In the genomic region with DNA sequence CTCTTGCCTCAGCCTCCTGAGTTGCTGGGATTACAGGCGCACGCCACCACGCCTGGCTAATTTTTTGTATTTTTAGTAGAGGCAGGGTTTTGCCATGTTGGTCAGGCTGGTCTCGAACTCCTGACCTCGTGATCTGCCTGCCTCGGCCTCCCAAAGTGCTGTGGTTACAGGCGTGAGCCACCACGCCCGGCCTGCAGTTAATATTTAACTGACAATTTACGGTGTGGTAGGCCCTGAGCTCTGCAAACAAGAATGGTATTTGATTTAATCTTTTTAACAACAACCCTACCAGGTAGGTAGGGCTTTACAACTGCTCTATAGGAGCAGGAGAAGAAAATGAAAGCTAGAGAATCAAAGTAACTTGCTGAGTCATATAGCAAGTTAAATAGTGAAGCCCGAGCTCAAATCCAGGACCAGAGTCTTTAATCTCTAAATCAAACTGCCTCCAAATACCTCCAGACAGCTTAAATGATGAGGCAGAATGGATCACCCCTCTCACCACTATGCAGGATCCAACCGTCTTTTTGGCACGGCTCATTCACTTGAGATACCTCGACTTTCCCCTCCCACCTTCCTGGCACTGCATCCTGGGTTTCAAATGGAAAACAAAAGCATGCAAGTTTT, we compare ENCODE assay signal across 10 cellular contexts. TPM values are rescaled to one million over a fixed set of nuclear protein-coding genes. Genes with fewer than 3 reads are reported as not detected.
DNase-seq lines count a peak whose midpoint lies in the region; ATAC-seq and TF ChIP-seq lines count a peak whose summit lies in the region.
"Had no signal": no experiment of that assay in that cellular context is flagged by ENCODE, and none has a peak within 500 bp of the region (broad histone marks: within the 10 kb centered on the region; RNA-seq: fewer than 3 reads in every experiment).

No MANE protein-coding gene starts in this region.

- H3K27me3 ChIP-seq in H9 (ENCODE audit: insufficient read depth, low read length) (no peaks in the 10 kb centered on the region), right atrium auricular region (no peaks in the 10 kb centered on the region)
- H3K27me3 ChIP-seq: pancreas had no signal

- H2BK120ac ChIP-seq in H9 (ENCODE audit: low read depth, low read length, poor library complexity, severe bottlenecking) = no peak overlapping the region

- H2BK15ac ChIP-seq in H9 (ENCODE audit: low read depth, low read length) = no peak overlapping the region

- peak overlapping the region; percentile 87 for H3K27ac Mint-ChIP-seq in T-helper 17 cell
- H3K27ac Mint-ChIP-seq in natural killer cell treated with Interleukin-12 subunit alpha and Interleukin-12 subunit beta and Interleukin-15 and Interleukin-18, amount 100 ng/mL, for 72 hours = peak overlapping the region in 1 of 2 donors; percentile 86
- peak overlapping the region in 1 of 3 experiments; percentile 57; a peak in 1 of 7 replicates for H3K27ac Mint-ChIP-seq in H9

- H2BK20ac ChIP-seq in H9 (ENCODE audit: low read depth, low read length, poor library complexity, severe bottlenecking) = no peak overlapping the region

- WGBS in H9 (ENCODE audit: extremely low coverage, insufficient read length, low lambda C conversion rate) = no CpG with 5 or more reads among the region's 14 CpGs

- no peak overlapping the region for H3K23ac ChIP-seq in H9 (ENCODE audit: insufficient read length, low read depth, low read length)

- DNase-seq in T-helper 17 cell (no peak), NCI-H1694 treated with DMSO at 0.1 percent for 48 hours (lab: John Stamatoyannopoulos, UW) (no peak), H9 (no peak), right atrium auricular region (ENCODE audit: low spot score) (no peak), mucosa of gallbladder (ENCODE audit: low spot score) (no peak)
- DNase-seq in natural killer cell treated with Interleukin-12 subunit alpha and Interleukin-12 subunit beta and Interleukin-15 and Interleukin-18, amount 100 ng/mL, for 72 hours (ENCODE audit: low spot score) = no peak
- DNase-seq: pancreas, SHP77 treated with DMSO at 0.1 percent for 48 hours had no signal

- no peak for TF ChIP-seq CTCF in H9 (conservative IDR thresholded peaks at IDR 0.05)
- no peak for TF ChIP-seq CTCF in right atrium auricular region (IDR thresholded peaks at IDR 0.05)

- no peak overlapping the region for H4K5ac ChIP-seq in H9 (ENCODE audit: insufficient read length, low read depth, low read length)

- no peaks in the 10 kb centered on the region for H3K36me3 Mint-ChIP-seq in T-helper 17 cell (ENCODE audit: low read depth)
- no peaks in the 10 kb centered on the region for H3K36me3 Mint-ChIP-seq in natural killer cell treated with Interleukin-12 subunit alpha and Interleukin-12 subunit beta and Interleukin-15 and Interleukin-18, amount 100 ng/mL, for 72 hours
- peaks cover 0 to 19% (median 7%) of the 10 kb centered on the region in 3 experiments; a peak in 4 of 7 replicates for H3K36me3 Mint-ChIP-seq in H9 (ENCODE audit: insufficient read depth in 1 of 3, low read depth in 3 of 3)

- H3K36me3 ChIP-seq in right atrium auricular region = peaks cover 28% of the 10 kb centered on the region

- H3K9ac ChIP-seq in H9 (ENCODE audit: extremely low read depth, insufficient read length, low read length) = no peak overlapping the region

- no peak overlapping the region for H3T11ph ChIP-seq in H9 (ENCODE audit: low read length)

- H4K91ac ChIP-seq in H9 (ENCODE audit: insufficient read length, low read depth, low read length) = no peak overlapping the region

- H3K9me3 Mint-ChIP-seq in natural killer cell treated with Interleukin-12 subunit alpha and Interleukin-12 subunit beta and Interleukin-15 and Interleukin-18, amount 100 ng/mL, for 72 hours = no peaks in the 10 kb centered on the region
- H3K9me3 Mint-ChIP-seq in H9 = no peaks in the 10 kb centered on the region

- no peak overlapping the region for H2BK5ac ChIP-seq in H9 (ENCODE audit: insufficient read length, low read length)

- ATAC-seq in GM18502 (IDR thresholded peaks at IDR 0.05; ENCODE audit: poor library complexity, unreplicated experiment) (peak; percentile 80), HG02588 (IDR thresholded peaks at IDR 0.05; ENCODE audit: unreplicated experiment) (peak; percentile 55), T-helper 17 cell (peak; percentile 83)
- peak; percentile 77 to 80 for ATAC-seq in natural killer cell treated with Interleukin-12 subunit alpha and Interleukin-12 subunit beta and Interleukin-15 and Interleukin-18, amount 100 ng/mL, for 72 hours

- H4K20me1 ChIP-seq in H9 (ENCODE audit: control insufficient read depth, insufficient read depth, insufficient read length) = no peaks in the 10 kb centered on the region

- H3K18ac ChIP-seq in H9 (ENCODE audit: insufficient read length, low read depth, low read length) = no peak overlapping the region

- H2BK12ac ChIP-seq in H9 (ENCODE audit: insufficient read length, low read depth, low read length) = no peak overlapping the region

- H3K4ac ChIP-seq in H9 (ENCODE audit: low read depth, low read length) = no peak overlapping the region

- no peak overlapping the region for H3K56ac ChIP-seq in H9 (ENCODE audit: insufficient read length, low read depth, low read length)

- peaks cover 13% of the 10 kb centered on the region for H3K4me1 Mint-ChIP-seq in T-helper 17 cell
- H3K4me1 Mint-ChIP-seq in natural killer cell treated with Interleukin-12 subunit alpha and Interleukin-12 subunit beta and Interleukin-15 and Interleukin-18, amount 100 ng/mL, for 72 hours (ENCODE audit: low read depth in 2 of 2) = peaks cover 9 to 15% of the 10 kb centered on the region in 2 donors
- H3K4me1 Mint-ChIP-seq in H9 = peaks cover 0 to 3% of the 10 kb centered on the region in 2 experiments; a peak in 2 of 4 replicates

- H3K4me3 Mint-ChIP-seq in T-helper 17 cell = peak overlapping the region; percentile 78
- H3K4me3 Mint-ChIP-seq in natural killer cell treated with Interleukin-12 subunit alpha and Interleukin-12 subunit beta and Interleukin-15 and Interleukin-18, amount 100 ng/mL, for 72 hours = peak overlapping the region; percentile 60
- H3K4me3 Mint-ChIP-seq in H9 = no peak overlapping the region

- no peaks in the 10 kb centered on the region for H3K79me1 ChIP-seq in H9 (ENCODE audit: insufficient read depth, low read depth, low read length, poor library complexity, severe bottlenecking)

- no peak overlapping the region for H3K4me2 ChIP-seq in H9 (ENCODE audit: insufficient read depth, insufficient read length, low read length)

- no peak overlapping the region for H3K4me3 ChIP-seq in right atrium auricular region
- H3K4me3 ChIP-seq: pancreas had no signal

- H3K4me1 ChIP-seq in H9 (ENCODE audit: insufficient read depth, low read length) (no peaks in the 10 kb centered on the region), right atrium auricular region (no peaks in the 10 kb centered on the region)
- H3K4me1 ChIP-seq: pancreas had no signal

- no peak overlapping the region for H2AFZ ChIP-seq in H9 (ENCODE audit: low read length)

- H3K27ac ChIP-seq in H9 (ENCODE audit: insufficient read length, low read depth, low read length) = no peak overlapping the region
- H3K27ac ChIP-seq in right atrium auricular region = no peak overlapping the region
- H3K27ac ChIP-seq: pancreas had no signal

- H4K8ac ChIP-seq in H9 (replicated peaks; ENCODE audit: insufficient read length, low read depth, low read length) = no peak overlapping the region

- no peaks in the 10 kb centered on the region for H3K79me2 ChIP-seq in H9 (ENCODE audit: insufficient read depth, low read length)

- no peaks in the 10 kb centered on the region for H3K9me3 ChIP-seq in T-helper 17 cell (ENCODE audit: control insufficient read depth, low read length, poor library complexity, severe bottlenecking)
- H3K9me3 ChIP-seq in H9 (ENCODE audit: control insufficient read depth, low read depth, low read length) = no peaks in the 10 kb centered on the region
- H3K9me3 ChIP-seq in right atrium auricular region = no peaks in the 10 kb centered on the region
- H3K9me3 ChIP-seq: pancreas had no signal

- H3K27me3 Mint-ChIP-seq in T-helper 17 cell (no peaks in the 10 kb centered on the region), H9 (ENCODE audit: low read depth) (no peaks in the 10 kb centered on the region)
- no peaks in the 10 kb centered on the region for H3K27me3 Mint-ChIP-seq in natural killer cell treated with Interleukin-12 subunit alpha and Interleukin-12 subunit beta and Interleukin-15 and Interleukin-18, amount 100 ng/mL, for 72 hours

- H3K14ac ChIP-seq in H9 (ENCODE audit: insufficient read depth, low read length) = no peak overlapping the region

- H2AK5ac ChIP-seq in H9 (ENCODE audit: insufficient read length, low read length) = no peak overlapping the region

- no peaks in the 10 kb centered on the region for H3K23me2 ChIP-seq in H9 (ENCODE audit: insufficient read length, low read depth, low read length, poor library complexity, severe bottlenecking)

RNA-seq across cellular contexts. Expression of gene UEVLD, which starts 9.4 kb away (rescaled TPM):
- total RNA-seq in T-helper 17 cell (10 to 100 TPM in 1 of 2 donors, 1 to 10 TPM in 1; 8.0 to 12.6 TPM), H9 (2021) (7.8 and 7.9 TPM in 2 replicates), right atrium auricular region (10 to 100 TPM; 19.7 to 20.7 TPM), mucosa of gallbladder (21.2 TPM)
- total RNA-seq in natural killer cell treated with Interleukin-12 subunit alpha and Interleukin-12 subunit beta and Interleukin-15 and Interleukin-18, amount 100 ng/mL, for 72 hours = 10 to 100 TPM; 18.8 to 38.8 TPM

RNA-seq across cellular contexts. Expression of gene MISFA, which starts 20.5 kb away (rescaled TPM):
- 1 to 10 TPM in 1 of 2 donors, under 1 TPM in 1; 0.99 to 1.9 TPM for total RNA-seq in T-helper 17 cell
- total RNA-seq in natural killer cell treated with Interleukin-12 subunit alpha and Interleukin-12 subunit beta and Interleukin-15 and Interleukin-18, amount 100 ng/mL, for 72 hours = 1 to 10 TPM; 3.2 to 3.3 TPM
- total RNA-seq in H9 (2021) = 2.8 and 3.7 TPM in 2 replicates
- total RNA-seq in right atrium auricular region = 1 to 10 TPM; 1.3 to 8.3 TPM
- total RNA-seq in mucosa of gallbladder = 2.8 TPM

RNA-seq across cellular contexts. Expression of gene TSG101, which starts 52.3 kb away (rescaled TPM):
- total RNA-seq in T-helper 17 cell (10 to 100 TPM; 15.8 to 15.9 TPM), H9 (2021) (48.1 and 50.3 TPM in 2 replicates), right atrium auricular region (100 to 1,000 TPM; 105 to 169 TPM), mucosa of gallbladder (54.4 TPM)
- 10 to 100 TPM; 25.3 to 38.7 TPM for total RNA-seq in natural killer cell treated with Interleukin-12 subunit alpha and Interleukin-12 subunit beta and Interleukin-15 and Interleukin-18, amount 100 ng/mL, for 72 hours

RNA-seq across cellular contexts. Expression of gene SPTY2D1, which starts 55.1 kb away (rescaled TPM):
- 10 to 100 TPM; 55.0 to 70.6 TPM for total RNA-seq in T-helper 17 cell
- total RNA-seq in natural killer cell treated with Interleukin-12 subunit alpha and Interleukin-12 subunit beta and Interleukin-15 and Interleukin-18, amount 100 ng/mL, for 72 hours = 10 to 100 TPM; 28.8 to 33.4 TPM
- 15.9 and 16.8 TPM in 2 replicates for total RNA-seq in H9 (2021)
- total RNA-seq in right atrium auricular region = 10 to 100 TPM in 1 of 2 donors, 1 to 10 TPM in 1; 9.2 to 15.3 TPM
- total RNA-seq in mucosa of gallbladder = 24.4 TPM

Comparison
In these comparisons a context has a peak if more than half of its experiments do, and no peak if none do; other contexts are left out.
1. H3K4me3 Mint-ChIP-seq: peak in T-helper 17 cell (single experiment) and natural killer cell treated with Interleukin-12 subunit alpha and Interleukin-12 subunit beta and Interleukin-15 and Interleukin-18, amount 100 ng/mL, for 72 hours (single experiment); none in H9 (0 of 2).
2. Peak in every context shown above with its lines, with median percentiles within 50 percentile points of each other: ATAC-seq.